ENCODE assay signal across 8 cellular contexts in genomic region chr1:43367904-43368645, GRCh38. TPM values are rescaled to one million over a fixed set of nuclear protein-coding genes. Genes with fewer than 3 reads are reported as not detected.
DNase-seq lines count a peak whose midpoint lies in the region; ATAC-seq and TF ChIP-seq lines count a peak whose summit lies in the region.

Gene ELOVL1, minus strand, starts transcription at chr1:43368011. Its CDS starts 2,402 bp downstream, at chr1:43365609.

- TF ChIP-seq CTCF in choroid plexus epithelial cell (conservative IDR thresholded peaks at IDR 0.05; ENCODE audit: low read depth, low read length): peak; percentile 57

- DNase-seq in Ammon's horn (ENCODE audit: low spot score): peak; percentile 91
- DNase-seq in NCI-H510A treated with DMSO at 0.1 percent for 48 hours (lab: John Stamatoyannopoulos, UW): peak; percentile 100
- peak; percentile 86 for DNase-seq in activated CD4-positive, alpha-beta T cell treated with anti-CD3 and anti-CD28 coated beads for 24 hours (ENCODE audit: low read depth in 2 of 2)
- DNase-seq in choroid plexus epithelial cell (ENCODE audit: low read depth): peak; percentile 90
- peak; percentile 92 to 95 for DNase-seq in left colon
- peak; percentile 86 for DNase-seq in stimulated activated CD4-positive, alpha-beta T cell treated with anti-CD3 and anti-CD28 coated beads, Interleukin-1b, Interleukin-23, amount 100 ng/mL, for 48 hours

- intact Hi-C loops in left colon (cut with DNase I, micrococcal nuclease): no loop called here

- ATAC-seq in HG03378 (IDR thresholded peaks at IDR 0.05; ENCODE audit: unreplicated experiment): peak; percentile 48
- ATAC-seq in left colon: peak; percentile 77

- H3K4me3 ChIP-seq in choroid plexus epithelial cell (ENCODE audit: low read depth, low read length): peak within 1 kb of the TSS; percentile 82

- TF ChIP-seq POLR2A in GM19099 (IDR thresholded peaks at IDR 0.05; ENCODE audit: extremely low read depth, insufficient read length, low read depth): peak; percentile 94

RNA-seq across cellular contexts. Expression of gene ELOVL1, which starts in this region (rescaled TPM):
- 100 to 1,000 TPM; 135 to 152 TPM for total RNA-seq in left colon

Comparison
In these comparisons a context has a peak if more than half of its experiments do, and no peak if none do; other contexts are left out.
1. Peak in every context shown above with its lines: DNase-seq, ATAC-seq and H3K4me3 ChIP-seq.